Comparison of ENCODE assay signal across 7 cellular contexts in the genomic region with DNA sequence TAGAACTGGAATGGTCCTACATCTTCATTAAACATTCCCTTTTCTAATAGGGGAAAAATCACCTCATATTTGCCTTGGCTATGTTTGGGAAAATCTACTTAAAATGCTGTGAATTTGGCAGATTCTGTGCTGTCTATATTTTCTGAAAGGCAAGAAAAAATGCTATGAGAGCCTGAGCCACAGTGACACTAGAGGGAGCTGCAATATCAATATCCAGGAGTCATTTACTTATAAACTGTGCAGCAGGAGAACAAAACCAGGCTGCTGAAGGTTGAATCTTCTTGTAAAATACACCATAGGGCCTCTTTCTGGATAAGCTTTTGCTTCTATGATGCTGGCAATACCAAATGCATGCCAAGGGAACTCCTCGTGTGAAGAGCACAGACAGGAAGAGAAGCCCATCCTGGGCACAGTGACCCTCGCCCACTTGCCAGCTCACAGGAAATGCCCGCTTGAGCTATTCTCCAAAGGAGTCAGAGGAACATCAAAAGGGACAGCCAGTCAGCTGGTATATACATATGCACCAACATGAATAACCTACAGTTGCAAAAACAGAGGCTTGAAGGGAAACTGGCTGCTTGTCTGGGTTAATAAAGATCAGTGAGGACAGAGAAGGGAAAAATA. TPM values are rescaled to one million over a fixed set of nuclear protein-coding genes. Genes with fewer than 3 reads are reported as not detected.
DNase-seq lines count a peak whose midpoint lies in the region; ATAC-seq, FAIRE-seq and TF ChIP-seq lines count a peak whose summit lies in the region.

No MANE protein-coding gene starts in this region.

- peaks cover 14% of the 10 kb centered on the region for H3K4me1 Mint-ChIP-seq in stimulated activated naive CD8-positive, alpha-beta T cell treated with anti-CD3 and anti-CD28 coated beads, Interleukin-15, amount 100 ng/mL, for 72 hours

- peaks cover 1% of the 10 kb centered on the region for H3K36me3 ChIP-seq in breast epithelium

- no peak overlapping the region for H3K27ac ChIP-seq in breast epithelium

- no peaks in the 10 kb centered on the region for H3K9me3 Mint-ChIP-seq in stimulated activated naive CD8-positive, alpha-beta T cell treated with anti-CD3 and anti-CD28 coated beads, Interleukin-15, amount 100 ng/mL, for 72 hours

- ATAC-seq in stimulated activated naive CD8-positive, alpha-beta T cell treated with anti-CD3 and anti-CD28 coated beads, Interleukin-15, amount 100 ng/mL, for 72 hours: peak; percentile 64
- no peak for ATAC-seq in GM18519 (IDR thresholded peaks at IDR 0.05; ENCODE audit: low FRiP score, unreplicated experiment)

- no peak for TF ChIP-seq POLR2A in breast epithelium (IDR thresholded peaks at IDR 0.05)

- H3K4me3 ChIP-seq in breast epithelium: no peak overlapping the region

- no peak overlapping the region for H3K27ac Mint-ChIP-seq in stimulated activated naive CD8-positive, alpha-beta T cell treated with anti-CD3 and anti-CD28 coated beads, Interleukin-15, amount 100 ng/mL, for 72 hours

- no peaks in the 10 kb centered on the region for H3K9me3 ChIP-seq in breast epithelium

- intact Hi-C loops in breast epithelium (cut with DNase I; ENCODE audit: low total_unique reads): no loop called here

- DNase-seq in EH (ENCODE audit: low read depth): peak; percentile 82
- DNase-seq in KBM-7: peak; percentile 90
- peak; percentile 79 for DNase-seq in RKO (ENCODE audit: low spot score)
- peak in 1 of 2 donors; percentile 35 for DNase-seq in breast epithelium (ENCODE audit: low spot score in 2 of 2)
- peak; percentile 16 to 21 for DNase-seq in stimulated activated naive CD8-positive, alpha-beta T cell treated with anti-CD3 and anti-CD28 coated beads, Interleukin-15, amount 100 ng/mL, for 72 hours

- H3K4me1 ChIP-seq in breast epithelium: no peaks in the 10 kb centered on the region

- peak; percentile 65 for FAIRE-seq in islet of Langerhans (lab: Jason Lieb, UNC)

- TF ChIP-seq CTCF in breast epithelium (IDR thresholded peaks at IDR 0.05): peak; percentile 4 to 67 (median 61)

- H3K27me3 Mint-ChIP-seq in stimulated activated naive CD8-positive, alpha-beta T cell treated with anti-CD3 and anti-CD28 coated beads, Interleukin-15, amount 100 ng/mL, for 72 hours: no peaks in the 10 kb centered on the region

- no peak overlapping the region for H3K4me3 Mint-ChIP-seq in stimulated activated naive CD8-positive, alpha-beta T cell treated with anti-CD3 and anti-CD28 coated beads, Interleukin-15, amount 100 ng/mL, for 72 hours

- in situ Hi-C loops in KBM-7 (cut with MboI; ENCODE audit: low pct_unique_long_range_greater_than_20kb, low sequenced_read_pairs): no loop called here

- H3K27me3 ChIP-seq in breast epithelium: no peaks in the 10 kb centered on the region

RNA-seq across cellular contexts. Expression of a gene that starts 48.0 kb away (rescaled TPM):
- 100 to 1,000 TPM; 148 to 398 (median 292) TPM for total RNA-seq in breast epithelium
